ENCODE assay signal across 8 cellular contexts in genomic region chr15:44738340-44738984, GRCh38. TPM values are rescaled to one million over a fixed set of nuclear protein-coding genes. Genes with fewer than 3 reads are reported as not detected.
DNase-seq lines count a peak whose midpoint lies in the region; ATAC-seq, FAIRE-seq and TF ChIP-seq lines count a peak whose summit lies in the region.

No MANE protein-coding gene starts in this region.

- TF ChIP-seq POLR2A in GM12878 (IDR thresholded peaks at IDR 0.05; ENCODE audit: low read depth, low read length) = no peak

- RAD21 ChIA-PET in GM12878 (lab: Charles Lee; ENCODE audit: unreplicated experiment) = interaction anchor here (0.6 to 19.7 kb wide), 22 partner anchors 10 to 429 kb away, joined by 3 to 680 read pairs (median 4); partner anchors contain the start of genes B2M, PATL2 and SPG11

- peak; percentile 59 for TF ChIP-seq CTCF in AG09309 (IDR thresholded peaks at IDR 0.05; ENCODE audit: control insufficient read depth, insufficient read depth, low read depth, low read length, missing control alignments)
- peak; percentile 55 to 80 (median 70); a peak in 5 of 6 replicates for TF ChIP-seq CTCF in GM12878 (IDR thresholded peaks at IDR 0.05 in 2 of 3, conservative IDR thresholded peaks at IDR 0.05 in 1 of 3; ENCODE audit: control insufficient read depth in 2 of 3, extremely low read depth in 1 of 3, insufficient read depth in 1 of 3, low read depth in 3 of 3, low read length in 3 of 3)
- peak; percentile 69 to 73 for TF ChIP-seq CTCF in tibial artery (IDR thresholded peaks at IDR 0.05)

- SMC1A ChIA-PET in GM12878 (lab: Charles Lee; ENCODE audit: uncharacterized antibody, unreplicated experiment) = interaction anchor here (0.7 to 16.1 kb wide), 28 partner anchors 9 to 654 kb away, joined by 3 to 637 read pairs (median 4); partner anchors contain the start of genes B2M, PATL2 and SPG11

- H4K20me1 ChIP-seq in GM12878 (ENCODE audit: control insufficient read depth, insufficient read depth) = no peaks in the 10 kb centered on the region

- H3K9ac ChIP-seq in GM12878 (ENCODE audit: control insufficient read depth, insufficient read depth, low read length) = no peak overlapping the region

- in situ Hi-C loops in GM12878 (cut with MboI) = loop anchor here (5.0 kb wide), 1 partner anchor 146 kb away; no protein-coding TSS in a partner anchor

- no TSS peak for BruUV-seq in GM12878 (replicated peaks; lab: Mats Ljungman, UMichigan)

- FAIRE-seq in GM18507 (lab: Jason Lieb, UNC) (peak; percentile 75), GM12878 (lab: Jason Lieb, UNC) (no peak)

- POLR2A ChIA-PET in GM12878 (lab: Charles Lee) = interaction anchor here (0.8 to 13.7 kb wide), 7 partner anchors 13 to 160 kb away, joined by 3 to 718 read pairs (median 14); partner anchors contain the start of genes B2M, PATL2 and SPG11

- H3K4me3 ChIP-seq in AG09309 (ENCODE audit: control insufficient read depth, low read depth, low read length) (no peak overlapping the region), GM12878 (no peak overlapping the region), tibial artery (no peak overlapping the region)

- TF ChIP-seq EP300 in GM12878 (IDR thresholded peaks at IDR 0.05; ENCODE audit: borderline replicate concordance in 1 of 2, control insufficient read depth in 1 of 2, low read depth in 2 of 2, low read length in 2 of 2) = no peak

- CTCF ChIA-PET in GM12878 (lab: Yijun Ruan, JAX) = interaction anchor here (0.6 to 9.8 kb wide), 40 partner anchors 9 to 211 kb away, joined by 3 to 454 read pairs (median 5); partner anchors contain the start of genes B2M, PATL2 and SPG11

- no peaks in the 10 kb centered on the region for H3K36me3 ChIP-seq in GM12878 (ENCODE audit: control insufficient read depth in 2 of 2, insufficient read depth in 2 of 2, low read length in 1 of 2)
- H3K36me3 ChIP-seq in tibial artery = no peaks in the 10 kb centered on the region

- intact Hi-C loops in GM12878 (cut with micrococcal nuclease; ENCODE audit: unreplicated experiment) (loop anchor here (1.0 to 5.0 kb wide), 2 partner anchors 146 to 160 kb away; no protein-coding TSS in a partner anchor), tibial artery (cut with DNase I; ENCODE audit: low total_unique reads) (loop anchor here (5.0 kb wide), 1 partner anchor 76 kb away; the partner anchor contains the start of gene SPG11)

- DNase-seq in AG09309 (ENCODE audit: low read depth) (no peak), GM18507 (ENCODE audit: extremely low spot score, insufficient read length, low read depth) (no peak), NCI-H82 (lab: John Stamatoyannopoulos, UW) (peak; percentile 59), GM12878 (ENCODE audit: low read depth, low spot score) (no peak), inferior parietal cortex (ENCODE audit: extremely low spot score) (peak; percentile 77), tibial artery (no peak), ecto neural progenitor cell (ENCODE audit: low spot score) (no peak)

- 65% methylated on average over 3 of the region's 3 CpGs for WGBS in GM12878 (ENCODE audit: insufficient coverage, insufficient replicate concordance, low lambda C conversion rate, missing lambda C conversion rate)

- no peak overlapping the region for H2AFZ ChIP-seq in GM12878 (ENCODE audit: control insufficient read depth, low read depth, low read length)

- no peaks in the 10 kb centered on the region for H3K9me3 ChIP-seq in GM12878 (replicated peaks; ENCODE audit: control insufficient read depth, insufficient read depth, low read length)
- H3K9me3 ChIP-seq in tibial artery = no peaks in the 10 kb centered on the region

- TF ChIP-seq RAD21 in GM12878 (IDR thresholded peaks at IDR 0.05; ENCODE audit: insufficient read depth, low read depth, low read length) = peak; percentile 87

- H3K27me3 ChIP-seq in GM12878 (replicated peaks in 1 of 2; ENCODE audit: control insufficient read depth in 2 of 2, insufficient read depth in 2 of 2, low read length in 1 of 2) = no peaks in the 10 kb centered on the region
- H3K27me3 ChIP-seq in tibial artery = no peaks in the 10 kb centered on the region

- peak overlapping the region; percentile 61; the same call in 1 of the 2 replicates for H3K4me2 ChIP-seq in GM12878 (ENCODE audit: control insufficient read depth, insufficient read depth)

- H3K79me2 ChIP-seq in GM12878 (ENCODE audit: control insufficient read depth, insufficient read depth, low read length) = peaks cover 47% of the 10 kb centered on the region

- ATAC-seq in GM12878 (no peak), HG02970 (IDR thresholded peaks at IDR 0.05; ENCODE audit: low FRiP score, unreplicated experiment) (no peak)

- peaks cover 22% of the 10 kb centered on the region for H3K4me1 ChIP-seq in GM12878 (ENCODE audit: control insufficient read depth, insufficient read depth, low read length)
- H3K4me1 ChIP-seq in tibial artery = peaks cover 0 to 15% (median 5%) of the 10 kb centered on the region in 4 donors

- H3K27ac ChIP-seq in GM12878 (ENCODE audit: control insufficient read depth, insufficient read depth) (no peak overlapping the region), tibial artery (no peak overlapping the region)

TF ChIP-seq in GM12878, 131 proteins besides CTCF, POLR2A, EP300 and RAD21 (continues in another document):
- TF ChIP-seq, protein P1, sequence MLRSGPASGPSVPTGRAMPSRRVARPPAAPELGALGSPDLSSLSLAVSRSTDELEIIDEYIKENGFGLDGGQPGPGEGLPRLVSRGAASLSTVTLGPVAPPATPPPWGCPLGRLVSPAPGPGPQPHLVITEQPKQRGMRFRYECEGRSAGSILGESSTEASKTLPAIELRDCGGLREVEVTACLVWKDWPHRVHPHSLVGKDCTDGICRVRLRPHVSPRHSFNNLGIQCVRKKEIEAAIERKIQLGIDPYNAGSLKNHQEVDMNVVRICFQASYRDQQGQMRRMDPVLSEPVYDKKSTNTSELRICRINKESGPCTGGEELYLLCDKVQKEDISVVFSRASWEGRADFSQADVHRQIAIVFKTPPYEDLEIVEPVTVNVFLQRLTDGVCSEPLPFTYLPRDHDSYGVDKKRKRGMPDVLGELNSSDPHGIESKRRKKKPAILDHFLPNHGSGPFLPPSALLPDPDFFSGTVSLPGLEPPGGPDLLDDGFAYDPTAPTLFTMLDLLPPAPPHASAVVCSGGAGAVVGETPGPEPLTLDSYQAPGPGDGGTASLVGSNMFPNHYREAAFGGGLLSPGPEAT (IDR thresholded peaks at IDR 0.05; ENCODE audit: low read depth) = 0 out of 2 replicates have a peak, but pooled peaks have one; percentile 27

RNA-seq across cellular contexts. Expression of gene TRIM69, which starts 2.1 kb away (rescaled TPM):
- 15.1 and 16.3 TPM in 2 replicates for total RNA-seq in GM12878 (2013; cell fraction: nucleolus; rRNA removed)
- total RNA-seq in GM12878 (2014; rRNA removed) = 29.5 and 35.0 TPM in 2 replicates
- total RNA-seq in GM12878 (2014; rRNA removed; fragmentation: Illumina TruSeq; extraction: Trizol) = 38.7 and 43.6 TPM in 2 replicates
- 48.8 and 50.7 TPM in 2 replicates for total RNA-seq in GM12878 (2021)
- 28.8 TPM for polyA plus RNA-seq in GM12878 (2011; ENCODE audit: low read depth)
- 52.7 and 73.6 TPM in 2 replicates for polyA plus RNA-seq in GM12878 (2011; rRNA removed)
- polyA plus RNA-seq in GM12878 (2011; cell fraction: cytosol; rRNA removed) = 24.7 and 25.5 TPM in 2 replicates
- 17.8 and 22.2 TPM in 2 replicates for polyA plus RNA-seq in GM12878 (2011; cell fraction: nucleus; rRNA removed)
- polyA plus RNA-seq in GM12878 (2012) = 33.7 and 47.6 TPM in 2 replicates
- polyA plus RNA-seq in GM12878 (2014; fragmentation: Illumina TruSeq; extraction: Trizol) = 46.8 and 57.8 TPM in 2 replicates
- 10 to 100 TPM; 11.2 to 20.4 TPM for polyA plus RNA-seq in GM12878 (2014; fragmentation: Nextera tagmentation; extraction: Ambion mirVana)
- 32.4 and 37.8 TPM in 2 replicates for polyA plus RNA-seq in GM12878 (2014; rRNA removed)
- polyA plus RNA-seq in GM12878 (2016; fragmentation: Nextera tagmentation; extraction: Ambion mirVana) = 10 to 100 TPM; 36.9 to 44.9 TPM
- polyA minus RNA-seq in GM12878 (2011; rRNA and poly(A)+ RNA removed) = 42.7 and 56.3 TPM in 2 replicates
- polyA minus RNA-seq in GM12878 (2011; cell fraction: cytosol; rRNA and poly(A)+ RNA removed) = 16.0 and 18.2 TPM in 2 replicates
- polyA minus RNA-seq in GM12878 (2011; cell fraction: nucleus; rRNA and poly(A)+ RNA removed) = 33.6 and 42.5 TPM in 2 replicates

RNA-seq across cellular contexts. Expression of gene B2M, which starts 27.1 kb away (rescaled TPM):
- 6,462 and 7,066 TPM in 2 replicates for total RNA-seq in GM12878 (2013; cell fraction: nucleolus; rRNA removed)
- total RNA-seq in GM12878 (2014; rRNA removed) (4,481 and 5,701 TPM in 2 replicates), GM12878 (2014; rRNA removed; fragmentation: Illumina TruSeq; extraction: Trizol) (5,217 and 5,589 TPM in 2 replicates), GM12878 (2021) (2,901 and 3,170 TPM in 2 replicates)
- 6,007 TPM for polyA plus RNA-seq in GM12878 (2011; ENCODE audit: low read depth)
- polyA plus RNA-seq in GM12878 (2011; rRNA removed) (12,663 and 17,808 TPM in 2 replicates), GM12878 (2014; fragmentation: Illumina TruSeq; extraction: Trizol) (11,414 and 13,691 TPM in 2 replicates), GM12878 (2014; fragmentation: Nextera tagmentation; extraction: Ambion mirVana) (over 10,000 TPM; 16,306 to 22,794 TPM), GM12878 (2014; rRNA removed) (4,868 and 5,894 TPM in 2 replicates), GM12878 (2016; fragmentation: Nextera tagmentation; extraction: Ambion mirVana) (1,000 to 10,000 TPM; 8,335 to 8,413 TPM)
- polyA plus RNA-seq in GM12878 (2011; cell fraction: cytosol; rRNA removed) = 7,019 and 28,739 TPM in 2 replicates
- polyA plus RNA-seq in GM12878 (2011; cell fraction: nucleus; rRNA removed) = 2,031 and 2,366 TPM in 2 replicates
- 6,970 and 7,434 TPM in 2 replicates for polyA plus RNA-seq in GM12878 (2012)
- 2,834 and 3,344 TPM in 2 replicates for polyA minus RNA-seq in GM12878 (2011; rRNA and poly(A)+ RNA removed)
- polyA minus RNA-seq in GM12878 (2011; cell fraction: cytosol; rRNA and poly(A)+ RNA removed) = 1,355 and 1,504 TPM in 2 replicates
- 373 and 393 TPM in 2 replicates for polyA minus RNA-seq in GM12878 (2011; cell fraction: nucleus; rRNA and poly(A)+ RNA removed)

RNA-seq across cellular contexts. Expression of gene PATL2, which starts 27.3 kb away (rescaled TPM):
- total RNA-seq in GM12878 (2013; cell fraction: nucleolus; rRNA removed) = 27.2 and 29.4 TPM in 2 replicates
- total RNA-seq in GM12878 (2014; rRNA removed) (11.0 and 11.5 TPM in 2 replicates), GM12878 (2014; rRNA removed; fragmentation: Illumina TruSeq; extraction: Trizol) (12.5 and 13.1 TPM in 2 replicates), GM12878 (2021) (10.7 and 11.5 TPM in 2 replicates)
- polyA plus RNA-seq in GM12878 (2011; ENCODE audit: low read depth) = 14.7 TPM
- polyA plus RNA-seq in GM12878 (2011; rRNA removed) (13.5 and 14.8 TPM in 2 replicates), GM12878 (2014; fragmentation: Illumina TruSeq; extraction: Trizol) (11.9 and 14.8 TPM in 2 replicates), GM12878 (2014; fragmentation: Nextera tagmentation; extraction: Ambion mirVana) (10 to 100 TPM; 12.4 TPM), GM12878 (2014; rRNA removed) (16.2 and 19.3 TPM in 2 replicates), GM12878 (2016; fragmentation: Nextera tagmentation; extraction: Ambion mirVana) (1 to 10 TPM; 4.2 to 7.3 TPM)
- 11.4 and 11.8 TPM in 2 replicates for polyA plus RNA-seq in GM12878 (2011; cell fraction: cytosol; rRNA removed)
- 47.9 and 62.2 TPM in 2 replicates for polyA plus RNA-seq in GM12878 (2011; cell fraction: nucleus; rRNA removed)
- polyA plus RNA-seq in GM12878 (2012) = 16.2 and 17.7 TPM in 2 replicates
- polyA minus RNA-seq in GM12878 (2011; rRNA and poly(A)+ RNA removed) = 6.1 and 8.7 TPM in 2 replicates
- 2.1 and 6.7 TPM in 2 replicates for polyA minus RNA-seq in GM12878 (2011; cell fraction: cytosol; rRNA and poly(A)+ RNA removed)
- 10.9 and 15.6 TPM in 2 replicates for polyA minus RNA-seq in GM12878 (2011; cell fraction: nucleus; rRNA and poly(A)+ RNA removed)

Comparison
In these comparisons a context has a peak if more than half of its experiments do, and no peak if none do; other contexts are left out.
1. DNase-seq: peak in NCI-H82 (single experiment) and inferior parietal cortex (single experiment); none in AG09309 (single experiment), GM18507 (single experiment), GM12878 (single experiment), tibial artery (0 of 2) and ecto neural progenitor cell (single experiment).
2. Peak in every context shown above with its lines, with median percentiles within 50 percentile points of each other: CTCF ChIP-seq.